In genomic region chr13:41765020-41765419, GRCh38 we compare ENCODE assay signal across 18 cellular contexts.
"Had no signal": no experiment of that assay in that cellular context is flagged by ENCODE, and none has a peak within 500 bp of the region (broad histone marks: within the 10 kb centered on the region; RNA-seq: fewer than 3 reads in every experiment).

No MANE protein-coding gene starts in this region.

- H3K9me3 ChIP-seq: lower lobe of right lung, stomach, testis, upper lobe of left lung had no signal

- H3K27me3 ChIP-seq: brain microvascular endothelial cell, neural progenitor cell, stomach, testis, upper lobe of left lung had no signal

- DNase-seq: activated CD8-positive, alpha-beta memory T cell treated with anti-CD3 and anti-CD28 coated beads, Interleukin-2, amount 50 U/mL, for 4 hours; activated CD8-positive, alpha-beta T cell treated with anti-CD3 and anti-CD28 coated beads, Interleukin-2, amount 10 ng/mL, durations not matched to agents 7 days and 5 days; activated gamma-delta T cell; activated naive CD8-positive, alpha-beta T cell treated with anti-CD3 and anti-CD28 coated beads, Interleukin-2, amount 10 ng/mL, durations not matched to agents 7 days and 5 days; activated T-cell treated with anti-CD3 and anti-CD28 coated beads, Interleukin-2, amount 50 U/mL, for 48 hours; anterior cingulate cortex; brain microvascular endothelial cell; effector memory CD4-positive, alpha-beta T cell; foreskin melanocyte; immature natural killer cell; lower lobe of right lung; stimulated activated CD4-positive, alpha-beta T cell treated with anti-CD3 and anti-CD28 coated beads, Interleukin-1b, Interleukin-23, amount 100 ng/mL, for 48 hours; stomach; T-helper 9 cell; testis; upper lobe of left lung had no signal

- H3K27ac ChIP-seq: brain microvascular endothelial cell, lower lobe of right lung, neural progenitor cell, stomach, testis had no signal

- H3K9me3 Mint-ChIP-seq: activated naive CD8-positive, alpha-beta T cell treated with anti-CD3 and anti-CD28 coated beads, Interleukin-2, amount 10 ng/mL, durations not matched to agents 7 days and 5 days; dendritic cell treated with granulocyte-macrophage colony-stimulating factor and Interleukin-4, amounts not matched to agents 40 ng/mL and 50 ng/mL, for 4 days; immature natural killer cell; neural progenitor cell had no signal

- H3K4me1 Mint-ChIP-seq: neural progenitor cell had no signal

- H3K36me3 ChIP-seq: brain microvascular endothelial cell, lower lobe of right lung, neural progenitor cell had no signal

- H3K27ac Mint-ChIP-seq: activated naive CD8-positive, alpha-beta T cell treated with anti-CD3 and anti-CD28 coated beads, Interleukin-2, amount 10 ng/mL, durations not matched to agents 7 days and 5 days; dendritic cell treated with granulocyte-macrophage colony-stimulating factor and Interleukin-4, amounts not matched to agents 40 ng/mL and 50 ng/mL, for 4 days; immature natural killer cell; neural progenitor cell had no signal

- H3K4me3 ChIP-seq: lower lobe of right lung, neural progenitor cell, stomach, testis, upper lobe of left lung had no signal

- ATAC-seq: activated CD8-positive, alpha-beta T cell treated with anti-CD3 and anti-CD28 coated beads, Interleukin-2, amount 10 ng/mL, durations not matched to agents 7 days and 5 days; lower lobe of right lung had no signal

- H3K27me3 Mint-ChIP-seq: activated naive CD8-positive, alpha-beta T cell treated with anti-CD3 and anti-CD28 coated beads, Interleukin-2, amount 10 ng/mL, durations not matched to agents 7 days and 5 days; dendritic cell treated with granulocyte-macrophage colony-stimulating factor and Interleukin-4, amounts not matched to agents 40 ng/mL and 50 ng/mL, for 4 days had no signal

- H3K4me1 ChIP-seq: lower lobe of right lung, neural progenitor cell, stomach, testis had no signal

- H3K4me3 Mint-ChIP-seq: activated CD8-positive, alpha-beta T cell treated with anti-CD3 and anti-CD28 coated beads, Interleukin-2, amount 10 ng/mL, durations not matched to agents 7 days and 5 days; dendritic cell treated with granulocyte-macrophage colony-stimulating factor and Interleukin-4, amounts not matched to agents 40 ng/mL and 50 ng/mL, for 4 days; immature natural killer cell; neural progenitor cell had no signal
